Comparison of ENCODE assay signal across 9 cellular contexts in the genomic region with DNA sequence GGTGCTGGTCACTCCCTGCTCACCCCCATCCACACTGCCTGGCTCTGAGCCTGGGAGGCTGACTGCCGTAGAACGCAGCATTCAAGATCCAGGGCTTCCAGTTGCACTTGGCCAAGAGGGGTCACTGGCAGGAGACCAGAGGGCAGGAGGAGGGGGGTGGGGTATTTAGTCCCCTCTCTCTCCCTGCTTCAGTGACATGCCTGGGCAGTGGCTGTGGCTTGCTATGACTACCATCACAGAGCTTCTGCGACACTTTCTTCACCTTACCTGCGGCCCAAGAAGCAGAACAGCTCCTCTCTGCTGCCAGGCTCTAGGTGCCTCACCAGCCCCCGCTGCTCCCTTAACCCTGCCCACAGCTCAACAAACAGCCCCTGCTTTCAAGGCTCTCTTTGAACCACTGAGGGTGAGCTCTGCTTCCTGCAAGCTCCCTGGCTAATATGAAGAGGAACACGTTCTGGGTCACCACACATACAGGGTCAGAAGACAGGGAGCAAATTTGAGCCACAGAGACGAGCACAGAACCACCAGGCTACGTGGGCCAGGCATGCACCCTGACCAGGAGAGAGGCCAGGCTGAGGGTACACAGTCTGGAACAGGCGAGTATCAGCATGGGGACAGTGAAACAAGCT. TPM values are rescaled to one million over a fixed set of nuclear protein-coding genes. Genes with fewer than 3 reads are reported as not detected.
A peak's percentile ranks its signal among the peaks of the same experiment; 100 is the strongest.
DNase-seq lines count a peak whose midpoint lies in the region; ATAC-seq, FAIRE-seq and TF ChIP-seq lines count a peak whose summit lies in the region.
"Had no signal": no experiment of that assay in that cellular context is flagged by ENCODE, and none has a peak within 500 bp of the region (broad histone marks: within the 10 kb centered on the region; RNA-seq: fewer than 3 reads in every experiment).

No MANE protein-coding gene starts in this region.

- H3K56ac ChIP-seq in H9 (ENCODE audit: insufficient read length, low read depth, low read length), result no peak overlapping the region

- H3K9me3 Mint-ChIP-seq in H9, result no peaks in the 10 kb centered on the region
- no peaks in the 10 kb centered on the region for H3K9me3 Mint-ChIP-seq in activated naive CD8-positive, alpha-beta T cell treated with anti-CD3 and anti-CD28 coated beads, Interleukin-2, amount 10 ng/mL, durations not matched to agents 7 days and 5 days

- no peak overlapping the region for H2AK5ac ChIP-seq in H9 (ENCODE audit: insufficient read length, low read length)

- H3K27me3 ChIP-seq in BLaER1, result no peaks in the 10 kb centered on the region
- H3K27me3 ChIP-seq in H9 (ENCODE audit: insufficient read depth, low read length), result no peaks in the 10 kb centered on the region
- no peaks in the 10 kb centered on the region for H3K27me3 ChIP-seq in muscle layer of colon (ENCODE audit: control insufficient read depth in 1 of 2, insufficient read depth in 2 of 2, low read length in 2 of 2)
- no peaks in the 10 kb centered on the region for H3K27me3 ChIP-seq in Karpas-422 (ENCODE audit: low read length)
- H3K27me3 ChIP-seq: left lung had no signal

- H2BK120ac ChIP-seq in H9 (ENCODE audit: low read depth, low read length, poor library complexity, severe bottlenecking), result no peak overlapping the region

- no peaks in the 10 kb centered on the region for H3K27me3 Mint-ChIP-seq in H9 (ENCODE audit: low read depth)
- H3K27me3 Mint-ChIP-seq in activated naive CD8-positive, alpha-beta T cell treated with anti-CD3 and anti-CD28 coated beads, Interleukin-2, amount 10 ng/mL, durations not matched to agents 7 days and 5 days, result no peaks in the 10 kb centered on the region

- H2BK20ac ChIP-seq in H9 (ENCODE audit: low read depth, low read length, poor library complexity, severe bottlenecking), result no peak overlapping the region

- POLR2A ChIA-PET in activated naive CD8-positive, alpha-beta T cell treated with anti-CD3 and anti-CD28 coated beads, Interleukin-2, amount 10 ng/mL, durations not matched to agents 7 days and 5 days (lab: Charles Lee), result interaction anchor here (0.6 to 2.0 kb wide), 14 partner anchors 12 to 155 kb away, joined by 3 to 14 read pairs (median 4); a partner anchor contains a TSS

- peak; percentile 59 for DNase-seq in H9
- peak; percentile 60 for DNase-seq in activated naive CD8-positive, alpha-beta T cell treated with anti-CD3 and anti-CD28 coated beads, Interleukin-2, amount 10 ng/mL, durations not matched to agents 7 days and 5 days
- no peak for DNase-seq in Karpas-422
- DNase-seq in frontal cortex (ENCODE audit: low spot score in 2 of 2), result no peak

- H3K4me3 ChIP-seq in BLaER1 (no peak overlapping the region), muscle layer of colon (ENCODE audit: low read depth in 1 of 2, low read length in 2 of 2) (no peak overlapping the region), Karpas-422 (ENCODE audit: low read length) (no peak overlapping the region)
- H3K4me3 ChIP-seq: left lung had no signal

- TF ChIP-seq CTCF in H9 (conservative IDR thresholded peaks at IDR 0.05), result no peak

- peak overlapping the region; percentile 60; the same call in 1 of the 2 replicates for H3K27ac ChIP-seq in BLaER1
- no peak overlapping the region for H3K27ac ChIP-seq in H9 (ENCODE audit: insufficient read length, low read depth, low read length)
- H3K27ac ChIP-seq in muscle layer of colon (ENCODE audit: low read depth, low read length), result peak overlapping the region; percentile 12
- H3K27ac ChIP-seq in Karpas-422 (ENCODE audit: low read length), result no peak overlapping the region
- H3K27ac ChIP-seq: left lung had no signal

- H3K9me2 ChIP-seq in Karpas-422 (replicated peaks; ENCODE audit: insufficient read depth, low read length), result no peaks in the 10 kb centered on the region

- no peaks in the 10 kb centered on the region for H3K79me1 ChIP-seq in H9 (ENCODE audit: insufficient read depth, low read depth, low read length, poor library complexity, severe bottlenecking)

- no peak overlapping the region for H3K18ac ChIP-seq in H9 (ENCODE audit: insufficient read length, low read depth, low read length)

- H3K36me3 ChIP-seq in BLaER1, result peaks cover 8% of the 10 kb centered on the region; the same call in 1 of the 2 replicates
- no peaks in the 10 kb centered on the region for H3K36me3 ChIP-seq in muscle layer of colon (ENCODE audit: insufficient read depth, low read length)
- no peaks in the 10 kb centered on the region for H3K36me3 ChIP-seq in Karpas-422 (ENCODE audit: insufficient read depth, low read length)
- H3K36me3 ChIP-seq: left lung had no signal

- H4K5ac ChIP-seq in H9 (ENCODE audit: insufficient read length, low read depth, low read length), result no peak overlapping the region

- H3K4me3 Mint-ChIP-seq in H9, result no peak overlapping the region
- H3K4me3 Mint-ChIP-seq in activated naive CD8-positive, alpha-beta T cell treated with anti-CD3 and anti-CD28 coated beads, Interleukin-2, amount 10 ng/mL, durations not matched to agents 7 days and 5 days, result peak overlapping the region; percentile 67

- peak overlapping the region; percentile 73 for H3K4me2 ChIP-seq in BLaER1
- H3K4me2 ChIP-seq in H9 (ENCODE audit: insufficient read depth, insufficient read length, low read length), result no peak overlapping the region
- H3K4me2 ChIP-seq in Karpas-422 (ENCODE audit: low read depth, low read length, poor library complexity, severe bottlenecking), result no peak overlapping the region

- H3K4me1 Mint-ChIP-seq in H9, result peaks cover 37 to 54% of the 10 kb centered on the region in 2 experiments
- H3K4me1 Mint-ChIP-seq in activated naive CD8-positive, alpha-beta T cell treated with anti-CD3 and anti-CD28 coated beads, Interleukin-2, amount 10 ng/mL, durations not matched to agents 7 days and 5 days, result peaks cover 45% of the 10 kb centered on the region

- H3K23me2 ChIP-seq in H9 (ENCODE audit: insufficient read length, low read depth, low read length, poor library complexity, severe bottlenecking), result no peaks in the 10 kb centered on the region

- H3T11ph ChIP-seq in H9 (ENCODE audit: low read length), result no peak overlapping the region

- H4K8ac ChIP-seq in H9 (replicated peaks; ENCODE audit: insufficient read length, low read depth, low read length), result no peak overlapping the region

- peak overlapping the region; percentile 10; the same call in 1 of the 2 replicates for H3K9ac ChIP-seq in BLaER1
- no peak overlapping the region for H3K9ac ChIP-seq in H9 (ENCODE audit: extremely low read depth, insufficient read length, low read length)
- H3K9ac ChIP-seq in muscle layer of colon (ENCODE audit: low read length), result no peak overlapping the region
- no peak overlapping the region for H3K9ac ChIP-seq in Karpas-422 (ENCODE audit: low read length)

- peaks cover 73% of the 10 kb centered on the region for H3K4me1 ChIP-seq in BLaER1
- H3K4me1 ChIP-seq in H9 (ENCODE audit: insufficient read depth, low read length), result peaks cover 2% of the 10 kb centered on the region; the same call in 1 of the 2 replicates
- peaks cover 78% of the 10 kb centered on the region for H3K4me1 ChIP-seq in muscle layer of colon (ENCODE audit: insufficient read depth, low read length)
- no peaks in the 10 kb centered on the region for H3K4me1 ChIP-seq in Karpas-422 (ENCODE audit: low read length)

- H2BK12ac ChIP-seq in H9 (ENCODE audit: insufficient read length, low read depth, low read length), result no peak overlapping the region

- no peaks in the 10 kb centered on the region for H3K9me3 ChIP-seq in BLaER1
- H3K9me3 ChIP-seq in H9 (ENCODE audit: control insufficient read depth, low read depth, low read length), result no peaks in the 10 kb centered on the region
- no peaks in the 10 kb centered on the region for H3K9me3 ChIP-seq in muscle layer of colon (ENCODE audit: low read length)
- H3K9me3 ChIP-seq in Karpas-422 (ENCODE audit: low read length), result no peaks in the 10 kb centered on the region
- H3K9me3 ChIP-seq: left lung had no signal

- FAIRE-seq in frontal cortex (lab: Jason Lieb, UNC), result no peak

- H3K14ac ChIP-seq in H9 (ENCODE audit: insufficient read depth, low read length), result peak overlapping the region; percentile 9

- no peak overlapping the region for H3K4ac ChIP-seq in H9 (ENCODE audit: low read depth, low read length)

- peak overlapping the region; percentile 49 to 96 (median 88) for H3K27ac Mint-ChIP-seq in H9
- H3K27ac Mint-ChIP-seq in activated naive CD8-positive, alpha-beta T cell treated with anti-CD3 and anti-CD28 coated beads, Interleukin-2, amount 10 ng/mL, durations not matched to agents 7 days and 5 days, result peak overlapping the region; percentile 93

- peaks cover 4 to 10% (median 7%) of the 10 kb centered on the region in 3 experiments; a peak in 4 of 7 replicates for H3K36me3 Mint-ChIP-seq in H9 (ENCODE audit: insufficient read depth in 1 of 3, low read depth in 3 of 3)
- peaks cover 7% of the 10 kb centered on the region for H3K36me3 Mint-ChIP-seq in activated naive CD8-positive, alpha-beta T cell treated with anti-CD3 and anti-CD28 coated beads, Interleukin-2, amount 10 ng/mL, durations not matched to agents 7 days and 5 days

- H2AFZ ChIP-seq in H9 (ENCODE audit: low read length) (no peak overlapping the region), Karpas-422 (ENCODE audit: low read length) (no peak overlapping the region)

- H3K79me2 ChIP-seq in H9 (ENCODE audit: insufficient read depth, low read length), result no peaks in the 10 kb centered on the region
- H3K79me2 ChIP-seq in Karpas-422 (ENCODE audit: low read length), result no peaks in the 10 kb centered on the region

- H4K20me1 ChIP-seq in BLaER1 (0 out of 2 replicates have a peak, but pooled peaks cover 11% of the 10 kb centered on the region), H9 (ENCODE audit: control insufficient read depth, insufficient read depth, insufficient read length) (peaks cover 2% of the 10 kb centered on the region), Karpas-422 (ENCODE audit: insufficient read depth, low read depth, low read length) (peaks cover 13% of the 10 kb centered on the region; the same call in 1 of the 2 replicates)

- peak; percentile 95 for ATAC-seq in activated naive CD8-positive, alpha-beta T cell treated with anti-CD3 and anti-CD28 coated beads, Interleukin-2, amount 10 ng/mL, durations not matched to agents 7 days and 5 days (ENCODE audit: low read depth)
- ATAC-seq in GM21423 (IDR thresholded peaks at IDR 0.05; ENCODE audit: unreplicated experiment) (no peak), GM21717 (IDR thresholded peaks at IDR 0.05; ENCODE audit: unreplicated experiment) (no peak)
- ATAC-seq: left lung had no signal

- WGBS in H9 (ENCODE audit: extremely low coverage, insufficient read length, low lambda C conversion rate), result no CpG with 5 or more reads among the region's 9 CpGs

- no peak overlapping the region for H2BK5ac ChIP-seq in H9 (ENCODE audit: insufficient read length, low read length)

- no peak overlapping the region for H3K23ac ChIP-seq in H9 (ENCODE audit: insufficient read length, low read depth, low read length)

- H2BK15ac ChIP-seq in H9 (ENCODE audit: low read depth, low read length), result no peak overlapping the region

- no peak overlapping the region for H4K91ac ChIP-seq in H9 (ENCODE audit: insufficient read length, low read depth, low read length)

RNA-seq across cellular contexts. Expression of a gene that starts 55.7 kb away (rescaled TPM):
- total RNA-seq in H9 (2021) (89.5 and 92.7 TPM in 2 replicates), frontal cortex (25.3 TPM)
- total RNA-seq in activated naive CD8-positive, alpha-beta T cell treated with anti-CD3 and anti-CD28 coated beads, Interleukin-2, amount 10 ng/mL, durations not matched to agents 7 days and 5 days, result 10 to 100 TPM; 89.5 to 94.1 TPM
- total RNA-seq in Karpas-422 (2014; rRNA removed; shearing (Covaris generic); ENCODE audit: low replicate concordance), result 6.3 and 23.7 TPM in 2 replicates

Comparison
In these comparisons a context has a peak if more than half of its experiments do, and no peak if none do; other contexts are left out.
1. H3K27ac ChIP-seq: peak in BLaER1 (single experiment) and muscle layer of colon (single experiment); none in H9 (single experiment) and Karpas-422 (single experiment).
2. DNase-seq: peak in H9 (single experiment) and activated naive CD8-positive, alpha-beta T cell treated with anti-CD3 and anti-CD28 coated beads, Interleukin-2, amount 10 ng/mL, durations not matched to agents 7 days and 5 days (single experiment); none in Karpas-422 (single experiment) and frontal cortex (0 of 2).